Comparison of ENCODE assay signal across 15 cellular contexts in genomic region chr16:79169239-79169638, GRCh38.
DNase-seq lines count a peak whose midpoint lies in the region; ATAC-seq lines count a peak whose summit lies in the region.
"Had no signal": no experiment of that assay in that cellular context is flagged by ENCODE, and none has a peak within 500 bp of the region (broad histone marks: within the 10 kb centered on the region; RNA-seq: fewer than 3 reads in every experiment).

No MANE protein-coding gene starts in this region.

- H4K20me1 ChIP-seq in BLaER1, result no peaks in the 10 kb centered on the region

- H3K4me1 ChIP-seq in BLaER1 (peaks cover 87% of the 10 kb centered on the region), iPS DF 6.9 (ENCODE audit: control insufficient read depth, insufficient read depth, low read length) (peaks cover 4% of the 10 kb centered on the region; the same call in 1 of the 2 replicates)
- H3K4me1 ChIP-seq: BE2C had no signal

- H3K4me3 ChIP-seq in BLaER1 (peak overlapping the region; percentile 17; the same call in 1 of the 2 replicates), H7 (ENCODE audit: insufficient read depth, low read depth, low read length) (no peak overlapping the region), iPS DF 6.9 (ENCODE audit: low read length) (no peak overlapping the region)
- H3K4me3 ChIP-seq: mucosa of descending colon had no signal

- H3K36me3 ChIP-seq in BLaER1 (no peaks in the 10 kb centered on the region), H7 (replicated peaks; ENCODE audit: control insufficient read depth, insufficient read depth, low read length) (no peaks in the 10 kb centered on the region), iPS DF 6.9 (ENCODE audit: control insufficient read depth, insufficient read depth, low read length) (no peaks in the 10 kb centered on the region)
- H3K36me3 ChIP-seq: BE2C had no signal

- ATAC-seq in HG02623 (IDR thresholded peaks at IDR 0.05; ENCODE audit: unreplicated experiment) (no peak), GM18870 (IDR thresholded peaks at IDR 0.05; ENCODE audit: unreplicated experiment) (no peak)
- ATAC-seq: activated CD4-positive, CD25-positive, alpha-beta regulatory T cell treated with anti-CD3 and anti-CD28 coated beads, Interleukin-2, amount 50 U/mL, for 24 hours; mucosa of descending colon had no signal

- H3K27me3 ChIP-seq in BLaER1 (no peaks in the 10 kb centered on the region), H7 (ENCODE audit: control insufficient read depth, insufficient read depth, low read length) (no peaks in the 10 kb centered on the region), iPS DF 6.9 (ENCODE audit: control insufficient read depth, insufficient read depth, low read length) (no peaks in the 10 kb centered on the region)
- H3K27me3 ChIP-seq: BE2C had no signal

- H3K9ac ChIP-seq in BLaER1, result no peak overlapping the region; the same call in 1 of the 2 replicates
- H3K9ac ChIP-seq: KMS-11 had no signal

- H3K9me3 ChIP-seq in BLaER1 (peaks cover 13% of the 10 kb centered on the region), iPS DF 6.9 (ENCODE audit: control insufficient read depth, insufficient read depth, low read length) (no peaks in the 10 kb centered on the region)

- WGBS in iPS DF 6.9 (ENCODE audit: insufficient coverage, insufficient read length), result no CpG with 5 or more reads among the region's 2 CpGs

- peak; percentile 31 for DNase-seq in H7
- DNase-seq in UCSD-AML1 (lab: John Stamatoyannopoulos, UW; ENCODE audit: unreplicated experiment), result peak; percentile 37
- peak; percentile 68 for DNase-seq in iPS DF 6.9 (ENCODE audit: low read depth, low spot score)
- DNase-seq in middle frontal gyrus (ENCODE audit: extremely low spot score, low spot score), result no peak
- no peak for DNase-seq in hepatic stellate cell (ENCODE audit: low spot score)
- DNase-seq: BE2C; EL; NCI-H2171 treated with DMSO at 0.1 percent for 48 hours; stimulated activated CD4-positive, alpha-beta T cell treated with anti-CD3 and anti-CD28 coated beads, Interleukin-4, amount 100 ng/mL, for 1 hour had no signal

- H3K27ac ChIP-seq in BLaER1 (peak overlapping the region; percentile 79), iPS DF 6.9 (ENCODE audit: low read length) (no peak overlapping the region)
- H3K27ac ChIP-seq: KMS-11 had no signal

- peak overlapping the region; percentile 83 for H3K4me2 ChIP-seq in BLaER1
- H3K4me2 ChIP-seq: KMS-11 had no signal

Comparison
In these comparisons a context has a peak if more than half of its experiments do, and no peak if none do; other contexts are left out.
1. DNase-seq: peak in H7 (single experiment), UCSD-AML1 (single experiment) and iPS DF 6.9 (single experiment); none in middle frontal gyrus (single experiment) and hepatic stellate cell (single experiment).